12 cellular contexts compared by ENCODE assay signal in the genomic region with DNA sequence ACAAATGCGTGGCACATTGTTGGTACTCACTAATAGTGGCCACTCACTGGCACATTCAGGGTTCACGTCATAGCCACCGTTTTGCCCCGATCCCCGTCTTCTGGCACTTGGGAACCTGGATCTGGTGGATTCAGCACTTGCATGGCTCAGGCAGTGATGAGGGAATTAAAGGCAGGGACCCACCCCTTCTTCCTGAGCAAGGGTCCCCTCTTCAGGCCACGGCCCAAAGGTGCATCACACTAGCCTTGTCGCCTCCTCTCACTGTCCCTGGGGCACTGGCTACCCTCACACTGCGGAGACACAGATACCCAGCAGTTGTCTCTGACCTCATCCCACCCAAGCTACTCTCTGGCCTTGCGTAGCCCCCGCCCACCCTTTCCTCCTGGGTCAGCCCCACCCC. TPM values are rescaled to one million over a fixed set of nuclear protein-coding genes. Genes with fewer than 3 reads are reported as not detected.
A peak's percentile ranks its signal among the peaks of the same experiment; 100 is the strongest.
DNase-seq lines count a peak whose midpoint lies in the region; ATAC-seq, FAIRE-seq and TF ChIP-seq lines count a peak whose summit lies in the region.
"Had no signal": no experiment of that assay in that cellular context is flagged by ENCODE, and none has a peak within 500 bp of the region (broad histone marks: within the 10 kb centered on the region; RNA-seq: fewer than 3 reads in every experiment).

No MANE protein-coding gene starts in this region.

- H3K4me1 Mint-ChIP-seq in WTC11 = peaks cover 13% of the 10 kb centered on the region

- no peak overlapping the region for H3K4me3 Mint-ChIP-seq in WTC11
- H3K4me3 Mint-ChIP-seq: activated T-cell treated with anti-CD3 and anti-CD28 coated beads, Interleukin-2, amount 50 U/mL, for 24 hours; T-helper 1 cell treated with Interleukin-12 subunit alpha and Interleukin-12 subunit beta and Interleukin-4 antibody, amounts not matched to agents 30 μg/mL and 1 μg/mL, for 36 hours had no signal

- no peaks in the 10 kb centered on the region for H3K9me1 ChIP-seq in keratinocyte (ENCODE audit: control insufficient read depth, extremely low read depth, insufficient read depth, low read length)

- H3K9ac ChIP-seq in keratinocyte (ENCODE audit: control insufficient read depth, extremely low read depth, insufficient read depth, low read length) = no peak overlapping the region

- TF ChIP-seq CTCF in GM12865 (IDR thresholded peaks at IDR 0.05; ENCODE audit: insufficient read depth, low read depth, low read length, missing control alignments) (peak; percentile 42), WTC11 (IDR thresholded peaks at IDR 0.05) (peak; percentile 57; the same call in 1 of the 2 replicates), keratinocyte (optimal IDR thresholded peaks at IDR 0.05 in 1 of 3, IDR thresholded peaks at IDR 0.05 in 1 of 3, conservative IDR thresholded peaks at IDR 0.05 in 1 of 3; ENCODE audit: extremely low read depth in 1 of 3, insufficient read depth in 2 of 3, low read length in 3 of 3) (peak in 2 of 3 experiments; percentile 14 to 59), Peyer's patch (IDR thresholded peaks at IDR 0.05) (peak in 1 of 6 experiments; percentile 4)

- H3K4me1 ChIP-seq in keratinocyte (ENCODE audit: control insufficient read depth, extremely low read depth, insufficient read depth, low read length) (peaks cover 13% of the 10 kb centered on the region), Peyer's patch (no peaks in the 10 kb centered on the region)

- H3K27ac ChIP-seq in keratinocyte (ENCODE audit: control insufficient read depth, insufficient read depth, low read length) (no peak overlapping the region), Peyer's patch (no peak overlapping the region)
- H3K27ac ChIP-seq: heart left ventricle had no signal

- peaks cover 2% of the 10 kb centered on the region for H3K9me3 ChIP-seq in keratinocyte (ENCODE audit: control insufficient read depth, low read depth, low read length)
- H3K9me3 ChIP-seq in Peyer's patch = no peaks in the 10 kb centered on the region

- H3K4me2 ChIP-seq in keratinocyte (ENCODE audit: control insufficient read depth, extremely low read depth, insufficient read depth, low read depth, low read length) = no peak overlapping the region

- peaks cover 5% of the 10 kb centered on the region for H3K27me3 ChIP-seq in keratinocyte (ENCODE audit: control insufficient read depth, extremely low read depth, insufficient read depth, low read length)
- H3K27me3 ChIP-seq in Peyer's patch = no peaks in the 10 kb centered on the region
- H3K27me3 ChIP-seq: heart left ventricle had no signal

- POLR2A ChIA-PET in WTC11 (lab: Charles Lee) = interaction anchor here (0.5 to 0.6 kb wide), 2 partner anchors 80 to 206 kb away, joined by 3 to 4 read pairs; no protein-coding TSS in a partner anchor

- H3K36me3 ChIP-seq in keratinocyte (ENCODE audit: control insufficient read depth in 2 of 2, extremely low read depth in 1 of 2, insufficient read depth in 2 of 2, low read length in 2 of 2) (no peaks in the 10 kb centered on the region), Peyer's patch (no peaks in the 10 kb centered on the region)
- H3K36me3 ChIP-seq: heart left ventricle had no signal

- no peak for TF ChIP-seq EP300 in Ishikawa (IDR thresholded peaks at IDR 0.05; ENCODE audit: borderline replicate concordance)

- peak; percentile 85 for TF ChIP-seq RAD21 in Ishikawa (IDR thresholded peaks at IDR 0.05; ENCODE audit: low read depth)

- no peak for TF ChIP-seq POLR2A in Peyer's patch (IDR thresholded peaks at IDR 0.05)

- CTCF ChIA-PET in WTC11 (lab: Charles Lee) = interaction anchor here (1.0 to 10.9 kb wide), 6 partner anchors 10 to 275 kb away, joined by 3 to 175 read pairs (median 4); no protein-coding TSS in a partner anchor

- H3K27me3 Mint-ChIP-seq in WTC11 (ENCODE audit: low read depth) = no peaks in the 10 kb centered on the region
- H3K27me3 Mint-ChIP-seq: activated T-cell treated with anti-CD3 and anti-CD28 coated beads, Interleukin-2, amount 50 U/mL, for 24 hours had no signal

- peak; percentile 35 for DNase-seq in GM12865 (ENCODE audit: low read depth)
- peak; percentile 87 for DNase-seq in WTC11 (ENCODE audit: low spot score)
- no peak for DNase-seq in keratinocyte (ENCODE audit: low read depth, low spot score)
- no peak for DNase-seq in NCI-H1105 treated with DMSO at 0.1 percent for 48 hours (lab: John Stamatoyannopoulos, UW)
- no peak for DNase-seq in Peyer's patch
- DNase-seq: activated T-cell treated with anti-CD3 and anti-CD28 coated beads, Interleukin-2, amount 50 U/mL, for 24 hours; heart left ventricle had no signal

- H3K9me3 Mint-ChIP-seq in WTC11 = peaks cover 7% of the 10 kb centered on the region
- H3K9me3 Mint-ChIP-seq: activated T-cell treated with anti-CD3 and anti-CD28 coated beads, Interleukin-2, amount 50 U/mL, for 24 hours had no signal

- no peaks in the 10 kb centered on the region for H3K79me2 ChIP-seq in keratinocyte (ENCODE audit: control insufficient read depth, insufficient read depth, low read length)

- no peak for FAIRE-seq in keratinocyte (lab: Jason Lieb, UNC)
- FAIRE-seq: colon had no signal

- H3K4me3 ChIP-seq in GM12865 (ENCODE audit: low read depth, low read length) (no peak overlapping the region), keratinocyte (ENCODE audit: control insufficient read depth in 2 of 3, extremely low read depth in 1 of 3, insufficient read depth in 2 of 3, low read depth in 1 of 3, low read length in 3 of 3) (no peak overlapping the region), Peyer's patch (no peak overlapping the region)
- H3K4me3 ChIP-seq: heart left ventricle had no signal

- dilution Hi-C loops in keratinocyte (cut with MboI; ENCODE audit: extremely low pct_ligation_motif_present, low sequenced_read_pairs) = no loop called here

- H3K27ac Mint-ChIP-seq in WTC11 = no peak overlapping the region
- H3K27ac Mint-ChIP-seq: activated T-cell treated with anti-CD3 and anti-CD28 coated beads, Interleukin-2, amount 50 U/mL, for 24 hours; T-helper 1 cell treated with Interleukin-12 subunit alpha and Interleukin-12 subunit beta and Interleukin-4 antibody, amounts not matched to agents 30 μg/mL and 1 μg/mL, for 36 hours had no signal

- H2AFZ ChIP-seq in keratinocyte (ENCODE audit: control insufficient read depth, low read length) = no peak overlapping the region

- ATAC-seq in WTC11 (peak; percentile 97), GM21576 (IDR thresholded peaks at IDR 0.05; ENCODE audit: unreplicated experiment) (no peak), HG02938 (IDR thresholded peaks at IDR 0.05; ENCODE audit: unreplicated experiment) (no peak)

- no peaks in the 10 kb centered on the region for H4K20me1 ChIP-seq in keratinocyte (ENCODE audit: control insufficient read depth, extremely low read depth, insufficient read depth, low read length)

- no peaks in the 10 kb centered on the region for H3K36me3 Mint-ChIP-seq in WTC11

TF ChIP-seq in Ishikawa, 13 proteins besides CTCF, POLR2A, EP300 and RAD21 (continues in another document):
- TF ChIP-seq CEBPB (IDR thresholded peaks at IDR 0.05) (no peak), EGR1 (IDR thresholded peaks at IDR 0.05) (no peak), TAF1 (IDR thresholded peaks at IDR 0.05; ENCODE audit: low read depth) (no peak), FOXM1 (IDR thresholded peaks at IDR 0.05; ENCODE audit: borderline replicate concordance, low read depth) (no peak), ZBTB7A (IDR thresholded peaks at IDR 0.05; ENCODE audit: low read depth) (no peak), TCF12 (IDR thresholded peaks at IDR 0.05; ENCODE audit: low read depth) (no peak), CREB1 (IDR thresholded peaks at IDR 0.05; ENCODE audit: low read depth) (no peak)
- TF ChIP-seq, protein P1, sequence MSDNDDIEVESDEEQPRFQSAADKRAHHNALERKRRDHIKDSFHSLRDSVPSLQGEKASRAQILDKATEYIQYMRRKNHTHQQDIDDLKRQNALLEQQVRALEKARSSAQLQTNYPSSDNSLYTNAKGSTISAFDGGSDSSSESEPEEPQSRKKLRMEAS (IDR thresholded peaks at IDR 0.05) = no peak
- TF ChIP-seq, protein P2, sequence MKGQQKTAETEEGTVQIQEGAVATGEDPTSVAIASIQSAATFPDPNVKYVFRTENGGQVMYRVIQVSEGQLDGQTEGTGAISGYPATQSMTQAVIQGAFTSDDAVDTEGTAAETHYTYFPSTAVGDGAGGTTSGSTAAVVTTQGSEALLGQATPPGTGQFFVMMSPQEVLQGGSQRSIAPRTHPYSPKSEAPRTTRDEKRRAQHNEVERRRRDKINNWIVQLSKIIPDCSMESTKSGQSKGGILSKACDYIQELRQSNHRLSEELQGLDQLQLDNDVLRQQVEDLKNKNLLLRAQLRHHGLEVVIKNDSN (IDR thresholded peaks at IDR 0.05) = no peak

TF ChIP-seq in WTC11, 78 proteins besides CTCF, POLR2A, EP300 and RAD21 (continues in another document):
- no peak for TF ChIP-seq PRRX2 (CRISPR knock-in tag; IDR thresholded peaks at IDR 0.05)
- TF ChIP-seq ETV6 (CRISPR knock-in tag; IDR thresholded peaks at IDR 0.05) = peak; percentile 8; the same call in 1 of the 2 replicates

RNA-seq across cellular contexts. Expression of a gene that starts 19.9 kb away (rescaled TPM):
- total RNA-seq in WTC11 (2021) (14.1 to 16.3 TPM (median 14.2 TPM) in 3 replicates), Peyer's patch (10 to 100 TPM; 20.1 to 24.5 (median 22.7) TPM)
- 19.0 to 25.8 TPM (median 22.3 TPM) in 3 replicates for polyA plus RNA-seq in keratinocyte
- 14.6 TPM for polyA plus RNA-seq in keratinocyte (2011; ENCODE audit: low read depth)
- 28.4 and 30.9 TPM in 2 replicates for polyA plus RNA-seq in keratinocyte (2011; cell fraction: cytosol; rRNA removed)
- polyA plus RNA-seq in keratinocyte (2011; cell fraction: nucleus; rRNA removed) = 34.5 and 41.1 TPM in 2 replicates
- polyA plus RNA-seq in keratinocyte (2012; ENCODE audit: low replicate concordance) = 10.4 and 19.4 TPM in 2 replicates
- polyA minus RNA-seq in keratinocyte = 20.1 to 32.6 TPM (median 20.3 TPM) in 3 replicates
- polyA minus RNA-seq in keratinocyte (2011; cell fraction: cytosol; rRNA and poly(A)+ RNA removed) = 32.4 TPM
- 11.5 and 12.0 TPM in 2 replicates for polyA minus RNA-seq in keratinocyte (2011; cell fraction: nucleus; rRNA and poly(A)+ RNA removed)

Comparison
In these comparisons a context has a peak if more than half of its experiments do, and no peak if none do; other contexts are left out.
1. DNase-seq: peak in GM12865 (single experiment) and WTC11 (single experiment); none in keratinocyte (single experiment), NCI-H1105 treated with DMSO at 0.1 percent for 48 hours (single experiment) and Peyer's patch (0 of 3).